ENCODE assay signal across 1 cellular context in genomic region chr4:76096076-76096475, GRCh38.
TF ChIP-seq lines count a peak whose summit lies in the region.

No MANE protein-coding gene starts in this region.

TF ChIP-seq in GM23338, 12 proteins besides CTCF, POLR2A, EP300 and RAD21:
- TF ChIP-seq STAT1 (IDR thresholded peaks at IDR 0.05; ENCODE audit: unreplicated experiment): no peak
- no peak for TF ChIP-seq POLR2AphosphoS5 (IDR thresholded peaks at IDR 0.05; ENCODE audit: low read depth)
TF ChIP-seq in GM23338: peak in this region for 0.
